25 cellular contexts compared by ENCODE assay signal in genomic region chr12:106046947-106047346, GRCh38.
"Had no signal": no experiment of that assay in that cellular context is flagged by ENCODE, and none has a peak within 500 bp of the region (broad histone marks: within the 10 kb centered on the region; RNA-seq: fewer than 3 reads in every experiment).

No MANE protein-coding gene starts in this region.

- H3K9me3 ChIP-seq: left lung, lower lobe of right lung, ovary, right atrium auricular region, right lobe of liver, stomach, testis, thyroid gland, transverse colon, uterus had no signal

- H3K4me3 Mint-ChIP-seq: naive thymus-derived CD8-positive, alpha-beta T cell; nephron progenitor cell; stimulated activated naive B cell treated with anti-CD40 and anti-IgM and Interleukin-4, amounts not matched to agents 10 μg/mL and 1 μg/mL and 100 μg/mL, for 72 hours had no signal

- DNase-seq: hippocampal formation; kidney; left colon; left lung; lower lobe of right lung; mammary epithelial cell; mesenchymal stem cell; naive thymus-derived CD8-positive, alpha-beta T cell; nephron progenitor cell; ovary; right lobe of liver; stimulated activated CD4-positive, alpha-beta T cell treated with anti-CD3 and anti-CD28 coated beads, Interleukin-12 subunit alpha, Interleukin-12 subunit beta, amount 100 ng/mL, for 4 hours; stimulated activated CD4-positive, alpha-beta T cell treated with anti-CD3 and anti-CD28 coated beads, Interleukin-15, amount 100 ng/mL, for 24 hours; stimulated activated CD4-positive, alpha-beta T cell treated with anti-CD3 and anti-CD28 coated beads, Interleukin-2, amount 100 ng/mL, for 24 hours; stimulated activated CD4-positive, alpha-beta T cell treated with anti-CD3 and anti-CD28 coated beads, Interleukin-4, amount 100 ng/mL, for 1 hour; stimulated activated naive B cell treated with anti-CD40 and anti-IgM and Interleukin-4, amounts not matched to agents 10 μg/mL and 1 μg/mL and 100 μg/mL, for 72 hours; stimulated activated naive CD8-positive, alpha-beta T cell treated with anti-CD3 and anti-CD28 coated beads, Interleukin-15, Interleukin-2, amounts not matched to agents 100 U/mL and 50 U/mL, for 24 hours; stomach; testis; thyroid gland; transverse colon; uterus had no signal

- H3K27me3 ChIP-seq: left lung, ovary, right atrium auricular region, right lobe of liver, testis, thyroid gland, transverse colon, uterus had no signal

- H3K27ac Mint-ChIP-seq: nephron progenitor cell; progenitor cell of endocrine pancreas; stimulated activated naive B cell treated with anti-CD40 and anti-IgM and Interleukin-4, amounts not matched to agents 10 μg/mL and 1 μg/mL and 100 μg/mL, for 72 hours had no signal

- H3K4me1 ChIP-seq: left lung, lower lobe of right lung, right lobe of liver, stomach, testis, thyroid gland, transverse colon, uterus had no signal

- H3K4me1 Mint-ChIP-seq: naive thymus-derived CD8-positive, alpha-beta T cell; stimulated activated naive B cell treated with anti-CD40 and anti-IgM and Interleukin-4, amounts not matched to agents 10 μg/mL and 1 μg/mL and 100 μg/mL, for 72 hours had no signal

- H3K36me3 ChIP-seq: left lung, lower lobe of right lung, ovary, right atrium auricular region, right lobe of liver, stomach, thyroid gland, transverse colon, uterus had no signal

- H3K27ac ChIP-seq: left lung, lower lobe of right lung, ovary, right atrium auricular region, right lobe of liver, stomach, testis, thyroid gland, transverse colon, uterus had no signal

- ATAC-seq: left colon; left lung; lower lobe of right lung; naive thymus-derived CD8-positive, alpha-beta T cell; right lobe of liver; stimulated activated naive B cell treated with anti-CD40 and anti-IgM and Interleukin-4, amounts not matched to agents 10 μg/mL and 1 μg/mL and 100 μg/mL, for 72 hours; stimulated activated naive CD8-positive, alpha-beta T cell treated with anti-CD3 and anti-CD28 coated beads, Interleukin-15, Interleukin-2, amounts not matched to agents 100 U/mL and 50 U/mL, for 24 hours had no signal

- H3K36me3 Mint-ChIP-seq: naive thymus-derived CD8-positive, alpha-beta T cell; stimulated activated naive B cell treated with anti-CD40 and anti-IgM and Interleukin-4, amounts not matched to agents 10 μg/mL and 1 μg/mL and 100 μg/mL, for 72 hours had no signal

- H3K4me3 ChIP-seq: left lung, lower lobe of right lung, ovary, right atrium auricular region, right lobe of liver, smooth muscle cell, stomach, testis, thyroid gland, transverse colon, uterus had no signal

- H3K9me3 Mint-ChIP-seq: nephron progenitor cell; stimulated activated naive B cell treated with anti-CD40 and anti-IgM and Interleukin-4, amounts not matched to agents 10 μg/mL and 1 μg/mL and 100 μg/mL, for 72 hours had no signal
